ENCODE assay signal across 26 cellular contexts in genomic region chr11:17637901-17638300, GRCh38.
"Had no signal": no experiment of that assay in that cellular context is flagged by ENCODE, and none has a peak within 500 bp of the region (broad histone marks: within the 10 kb centered on the region; RNA-seq: fewer than 3 reads in every experiment).

No MANE protein-coding gene starts in this region.

- H3K4me1 ChIP-seq: parathyroid adenoma, psoas muscle, right lobe of liver, sigmoid colon, suprapubic skin, testis, tibial artery, transverse colon, upper lobe of right lung, uterus had no signal

- H3K36me3 ChIP-seq: ovary, right lobe of liver, sigmoid colon, suprapubic skin, tibial artery, transverse colon, upper lobe of right lung, uterus had no signal

- H3K79me2 ChIP-seq: parathyroid adenoma had no signal

- H3K9me3 ChIP-seq: ovary, psoas muscle, right lobe of liver, sigmoid colon, suprapubic skin, testis, tibial artery, transverse colon, upper lobe of right lung, uterus had no signal

- ATAC-seq: naive thymus-derived CD8-positive, alpha-beta T cell; natural killer cell treated with Interleukin-12 subunit alpha and Interleukin-12 subunit beta and Interleukin-15 and Interleukin-18, amount 100 ng/mL, for 72 hours; psoas muscle; right cardiac atrium; right lobe of liver; stimulated activated effector memory CD8-positive, alpha-beta T cell treated with anti-CD3 and anti-CD28 coated beads, Interleukin-12 subunit alpha, Interleukin-12 subunit beta, amount 100 ng/mL, for 72 hours; stimulated activated naive CD8-positive, alpha-beta T cell treated with anti-CD3 and anti-CD28 coated beads, Interleukin-15, amount 100 ng/mL, for 72 hours; stimulated activated naive CD8-positive, alpha-beta T cell treated with anti-CD3 and anti-CD28 coated beads, Interleukin-15, Interleukin-2, amounts not matched to agents 100 U/mL and 50 U/mL, for 24 hours; upper lobe of right lung had no signal

- H2AFZ ChIP-seq: parathyroid adenoma had no signal

- H3K9ac ChIP-seq: parathyroid adenoma had no signal

- DNase-seq: naive thymus-derived CD8-positive, alpha-beta T cell; nephron progenitor cell; occipital lobe; ovary; psoas muscle; right cardiac atrium; right lobe of liver; sigmoid colon; small intestine; stimulated activated CD4-positive, alpha-beta T cell treated with anti-CD3 and anti-CD28 coated beads, Interleukin-15, amount 100 ng/mL, for 24 hours; stimulated activated CD4-positive, alpha-beta T cell treated with anti-CD3 and anti-CD28 coated beads, Interleukin-2, amount 100 ng/mL, for 24 hours; stimulated activated CD4-positive, alpha-beta T cell treated with anti-CD3 and anti-CD28 coated beads, Interleukin-2, amount 100 ng/mL, for 48 hours; stimulated activated CD4-positive, alpha-beta T cell treated with anti-CD3 and anti-CD28 coated beads, Interleukin-4, amount 100 ng/mL, for 24 hours; stimulated activated naive CD4-positive, alpha-beta T cell; stimulated activated naive CD8-positive, alpha-beta T cell treated with anti-CD3 and anti-CD28 coated beads, Interleukin-15, amount 100 ng/mL, for 72 hours; stimulated activated naive CD8-positive, alpha-beta T cell treated with anti-CD3 and anti-CD28 coated beads, Interleukin-15, Interleukin-2, amounts not matched to agents 100 U/mL and 50 U/mL, for 24 hours; substantia nigra; testis; tibial artery; transverse colon; upper lobe of right lung; uterus had no signal

- H3K27me3 ChIP-seq: ovary, right lobe of liver, sigmoid colon, testis, transverse colon, upper lobe of right lung, uterus had no signal

- H3K27ac ChIP-seq: ovary, parathyroid adenoma, psoas muscle, right lobe of liver, sigmoid colon, suprapubic skin, testis, tibial artery, transverse colon, upper lobe of right lung, uterus had no signal

- H3K4me3 ChIP-seq: ovary, psoas muscle, right lobe of liver, sigmoid colon, suprapubic skin, testis, tibial artery, transverse colon, upper lobe of right lung, uterus had no signal
